12 cellular contexts compared by ENCODE assay signal in genomic region chr7:130985361-130985760, GRCh38.
DNase-seq lines count a peak whose midpoint lies in the region; ATAC-seq and TF ChIP-seq lines count a peak whose summit lies in the region.
"Had no signal": no experiment of that assay in that cellular context is flagged by ENCODE, and none has a peak within 500 bp of the region (broad histone marks: within the 10 kb centered on the region; RNA-seq: fewer than 3 reads in every experiment).

No MANE protein-coding gene starts in this region.

- H2BK15ac ChIP-seq in mesenchymal stem cell (ENCODE audit: low read depth, poor library complexity, severe bottlenecking): no peak overlapping the region

- no peak for TF ChIP-seq CTCF in heart right ventricle (IDR thresholded peaks at IDR 0.05)
- TF ChIP-seq CTCF in thyroid gland (IDR thresholded peaks at IDR 0.05): no peak

- no peaks in the 10 kb centered on the region for H3K9me3 ChIP-seq in heart right ventricle
- H3K9me3 ChIP-seq in mesenchymal stem cell (ENCODE audit: control insufficient read depth, low read length): no peaks in the 10 kb centered on the region
- H3K9me3 ChIP-seq in thyroid gland: no peaks in the 10 kb centered on the region

- no peaks in the 10 kb centered on the region for H3K27me3 Mint-ChIP-seq in activated naive CD8-positive, alpha-beta T cell

- no peak overlapping the region for H3K23ac ChIP-seq in mesenchymal stem cell (ENCODE audit: low read length in 2 of 2)

- H4K8ac ChIP-seq in mesenchymal stem cell (ENCODE audit: low read length): peak overlapping the region; percentile 31

- TF ChIP-seq POLR2A in thyroid gland (IDR thresholded peaks at IDR 0.05): no peak

- WGBS in heart right ventricle, 2 donors: 86 to 93% methylated on average over 4 of the region's 4 CpGs
- 95% methylated on average over 4 of the region's 4 CpGs for WGBS in mesenchymal stem cell
- 91 to 95% methylated on average over 4 of the region's 4 CpGs for WGBS in thyroid gland, 2 donors

- no peaks in the 10 kb centered on the region for H3K9me3 Mint-ChIP-seq in activated naive CD8-positive, alpha-beta T cell (ENCODE audit: low read depth)

- H3K79me1 ChIP-seq in mesenchymal stem cell (replicated peaks; ENCODE audit: low read length, poor library complexity, severe bottlenecking): peaks cover 21% of the 10 kb centered on the region

- no peak overlapping the region for H3K4ac ChIP-seq in mesenchymal stem cell (ENCODE audit: low read depth in 1 of 2, low read length in 2 of 2)

- peaks cover 2% of the 10 kb centered on the region for H3K36me3 Mint-ChIP-seq in activated naive CD8-positive, alpha-beta T cell

- H2AK5ac ChIP-seq in mesenchymal stem cell (ENCODE audit: low read length, severe bottlenecking): no peak overlapping the region

- no peak overlapping the region for H4K91ac ChIP-seq in mesenchymal stem cell (ENCODE audit: low read length)

- H3K14ac ChIP-seq in mesenchymal stem cell (ENCODE audit: low read length in 2 of 2): no peak overlapping the region

- H3K27ac ChIP-seq in heart right ventricle (peak overlapping the region in 6 of 10 donors; percentile 14 to 61 (median 51)), mesenchymal stem cell (ENCODE audit: low read length, poor library complexity, severe bottlenecking) (no peak overlapping the region), thyroid gland (peak overlapping the region in 2 of 3 donors; percentile 54 to 61)
- H3K27ac ChIP-seq: foreskin keratinocyte had no signal

- no peak for DNase-seq in heart right ventricle
- DNase-seq in Right ventricle myocardium inferior (ENCODE audit: missing footprints): no peak
- no peak for DNase-seq in mesenchymal stem cell
- no peak for DNase-seq in thyroid gland
- DNase-seq in RKO (ENCODE audit: low spot score): no peak
- DNase-seq: foreskin keratinocyte, kidney, NCI-H1048, NCI-H510A had no signal

- no peak overlapping the region for H2AFZ ChIP-seq in mesenchymal stem cell (ENCODE audit: low read depth, low read length)

- H3K4me2 ChIP-seq in mesenchymal stem cell (ENCODE audit: low read length, poor library complexity, severe bottlenecking): no peak overlapping the region

- H3K27ac Mint-ChIP-seq in activated naive CD8-positive, alpha-beta T cell: peak overlapping the region; percentile 91

- H3K4me3 ChIP-seq in heart right ventricle: no peak overlapping the region
- no peak overlapping the region for H3K4me3 ChIP-seq in mesenchymal stem cell (ENCODE audit: insufficient read depth in 1 of 2, low read depth in 1 of 2, low read length in 2 of 2)
- H3K4me3 ChIP-seq in thyroid gland (replicated peaks in 1 of 3): no peak overlapping the region

- H3K36me3 ChIP-seq in heart right ventricle (peaks cover 0 to 37% (median 10%) of the 10 kb centered on the region in 9 donors), mesenchymal stem cell (ENCODE audit: control insufficient read depth in 1 of 2, insufficient read depth in 2 of 2, low read depth in 1 of 2, low read length in 2 of 2) (peaks cover 4 to 88% of the 10 kb centered on the region in 2 experiments), thyroid gland (peaks cover 5 to 9% of the 10 kb centered on the region in 2 donors)

- peak overlapping the region in 1 of 2 experiments; percentile 58 for H2BK12ac ChIP-seq in mesenchymal stem cell (ENCODE audit: low read length in 2 of 2)

- peak overlapping the region; percentile 34 for H3K4me3 Mint-ChIP-seq in activated naive CD8-positive, alpha-beta T cell

- no peak overlapping the region for H2BK5ac ChIP-seq in mesenchymal stem cell (ENCODE audit: low read depth, low read length, poor library complexity, severe bottlenecking)

- H3K9ac ChIP-seq in mesenchymal stem cell (ENCODE audit: low read length): peak overlapping the region; percentile 81

- ATAC-seq in heart right ventricle (peak in 4 of 8 donors; percentile 14 to 46 (median 26)), Right ventricle myocardium inferior (no peak), GM19023 (IDR thresholded peaks at IDR 0.05; ENCODE audit: unreplicated experiment) (no peak), HG02870 (IDR thresholded peaks at IDR 0.05; ENCODE audit: unreplicated experiment) (no peak)

- intact Hi-C loops in heart right ventricle (cut with DNase I) (loop anchor here in 4 of 10 donors (5.0 to 10.0 kb wide), 4 partner anchors 49 to 449 kb away; no protein-coding TSS in a partner anchor), Right ventricle myocardium inferior (cut with DNase I) (no loop called here), thyroid gland (cut with DNase I) (no loop called here)

- H3K4me1 ChIP-seq in heart right ventricle (peaks cover 15 to 95% (median 74%) of the 10 kb centered on the region in 9 donors), mesenchymal stem cell (ENCODE audit: control insufficient read depth, insufficient read depth, low read depth, low read length) (peaks cover 7% of the 10 kb centered on the region), thyroid gland (peaks cover 45 to 69% of the 10 kb centered on the region in 2 donors)

- H3K4me1 Mint-ChIP-seq in activated naive CD8-positive, alpha-beta T cell (ENCODE audit: low read depth): peaks cover 62% of the 10 kb centered on the region

- peak overlapping the region in 1 of 2 experiments; percentile 35 for H3K18ac ChIP-seq in mesenchymal stem cell (ENCODE audit: low read depth in 1 of 2, low read length in 2 of 2)

- H3K27me3 ChIP-seq in heart right ventricle (no peaks in the 10 kb centered on the region), mesenchymal stem cell (ENCODE audit: control insufficient read depth in 1 of 2, insufficient read depth in 1 of 2, low read length in 2 of 2) (no peaks in the 10 kb centered on the region), thyroid gland (no peaks in the 10 kb centered on the region)
- H3K27me3 ChIP-seq: foreskin keratinocyte had no signal

- no peak overlapping the region for H2BK120ac ChIP-seq in mesenchymal stem cell (ENCODE audit: low read depth, low read length)
